1 cellular context compared by ENCODE assay signal in the genomic region with DNA sequence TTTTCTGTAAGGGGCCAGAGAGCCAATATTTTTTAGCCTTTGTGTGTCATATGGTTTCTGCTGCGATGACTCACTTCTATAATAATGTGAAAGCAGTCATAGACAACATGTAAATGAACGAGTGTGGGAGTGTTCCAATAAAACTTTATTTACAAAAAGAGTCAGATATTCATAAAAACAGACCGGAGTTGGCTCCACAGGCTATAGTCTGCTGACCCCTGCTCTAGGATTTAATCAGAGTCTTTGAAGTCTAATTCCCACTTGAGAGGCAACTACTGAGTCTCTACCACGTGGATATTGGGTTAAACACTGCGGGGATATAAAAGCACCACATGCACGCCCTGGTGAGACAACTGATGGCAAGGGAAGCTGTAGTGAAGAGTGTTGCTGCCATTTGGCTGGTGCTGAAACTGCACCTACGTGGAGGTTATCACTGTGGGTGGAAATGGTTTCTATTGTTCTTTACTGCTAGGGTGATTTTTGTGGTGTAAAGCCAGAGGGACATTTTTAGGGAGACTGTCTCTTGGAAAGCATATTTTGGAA.
TF ChIP-seq lines count a peak whose summit lies in the region.

No MANE protein-coding gene starts in this region.

TF ChIP-seq in HEK293, 187 proteins besides CTCF, POLR2A, EP300 and RAD21 (continued from another document):
- TF ChIP-seq ZBTB6 (tag by site-specific recombination; IDR thresholded peaks at IDR 0.05) (no peak), ZNF2 (tag by site-specific recombination; IDR thresholded peaks at IDR 0.05) (peak; percentile 42; the same call in 1 of the 2 replicates), ZNF394 (tag by site-specific recombination; IDR thresholded peaks at IDR 0.05; ENCODE audit: borderline replicate concordance) (peak; percentile 34; the same call in 1 of the 2 replicates), ZIC2 (tag by site-specific recombination; IDR thresholded peaks at IDR 0.05) (peak; percentile 41; the same call in 1 of the 2 replicates), ZFHX2 (tag by site-specific recombination; conservative IDR thresholded peaks at IDR 0.05) (peak; percentile 64), ZEB2 (tag by site-specific recombination; IDR thresholded peaks at IDR 0.05) (0 out of 2 replicates have a peak, but pooled peaks have one; percentile 31), ZNF350 (tag by site-specific recombination; IDR thresholded peaks at IDR 0.05) (0 out of 2 replicates have a peak, but pooled peaks have one; percentile 23), ZNF335 (tag by site-specific recombination; conservative IDR thresholded peaks at IDR 0.05) (peak; percentile 29; the same call in 1 of the 2 replicates), ZSCAN18 (tag by site-specific recombination; IDR thresholded peaks at IDR 0.05) (no peak), ZSCAN30 (tag by site-specific recombination; IDR thresholded peaks at IDR 0.05) (0 out of 2 replicates have a peak, but pooled peaks have one; percentile 47), ZNF701 (tag by site-specific recombination; IDR thresholded peaks at IDR 0.05) (no peak), WT1 (tag by site-specific recombination; IDR thresholded peaks at IDR 0.05) (peak; percentile 26; the same call in 1 of the 2 replicates), ZNF26 (tag by site-specific recombination; IDR thresholded peaks at IDR 0.05) (no peak), ZNF561 (tag by site-specific recombination; IDR thresholded peaks at IDR 0.05; ENCODE audit: borderline replicate concordance) (peak; percentile 67), REST (tag by site-specific recombination; IDR thresholded peaks at IDR 0.05) (0 out of 2 replicates have a peak, but pooled peaks have one; percentile 37), ZNF362 (tag by site-specific recombination; IDR thresholded peaks at IDR 0.05) (peak; percentile 85), ZNF654 (tag by site-specific recombination; IDR thresholded peaks at IDR 0.05; ENCODE audit: low read depth) (0 out of 2 replicates have a peak, but pooled peaks have one; percentile 8), ZNF121 (tag by site-specific recombination; IDR thresholded peaks at IDR 0.05) (no peak), EGR2 (tag by site-specific recombination; IDR thresholded peaks at IDR 0.05; ENCODE audit: low read depth) (0 out of 2 replicates have a peak, but pooled peaks have one; percentile 32), SCRT2 (tag by site-specific recombination; IDR thresholded peaks at IDR 0.05) (peak; percentile 42; the same call in 1 of the 2 replicates), ZBTB17 (tag by site-specific recombination; IDR thresholded peaks at IDR 0.05) (peak; percentile 45; the same call in 1 of the 2 replicates), KLF10 (tag by site-specific recombination; IDR thresholded peaks at IDR 0.05) (0 out of 2 replicates have a peak, but pooled peaks have one; percentile 16), ZNF626 (tag by site-specific recombination; IDR thresholded peaks at IDR 0.05) (0 out of 2 replicates have a peak, but pooled peaks have one; percentile 25), ZNF24 (tag by site-specific recombination; IDR thresholded peaks at IDR 0.05) (peak; percentile 84; the same call in 1 of the 2 replicates)
- TF ChIP-seq, protein P1, sequence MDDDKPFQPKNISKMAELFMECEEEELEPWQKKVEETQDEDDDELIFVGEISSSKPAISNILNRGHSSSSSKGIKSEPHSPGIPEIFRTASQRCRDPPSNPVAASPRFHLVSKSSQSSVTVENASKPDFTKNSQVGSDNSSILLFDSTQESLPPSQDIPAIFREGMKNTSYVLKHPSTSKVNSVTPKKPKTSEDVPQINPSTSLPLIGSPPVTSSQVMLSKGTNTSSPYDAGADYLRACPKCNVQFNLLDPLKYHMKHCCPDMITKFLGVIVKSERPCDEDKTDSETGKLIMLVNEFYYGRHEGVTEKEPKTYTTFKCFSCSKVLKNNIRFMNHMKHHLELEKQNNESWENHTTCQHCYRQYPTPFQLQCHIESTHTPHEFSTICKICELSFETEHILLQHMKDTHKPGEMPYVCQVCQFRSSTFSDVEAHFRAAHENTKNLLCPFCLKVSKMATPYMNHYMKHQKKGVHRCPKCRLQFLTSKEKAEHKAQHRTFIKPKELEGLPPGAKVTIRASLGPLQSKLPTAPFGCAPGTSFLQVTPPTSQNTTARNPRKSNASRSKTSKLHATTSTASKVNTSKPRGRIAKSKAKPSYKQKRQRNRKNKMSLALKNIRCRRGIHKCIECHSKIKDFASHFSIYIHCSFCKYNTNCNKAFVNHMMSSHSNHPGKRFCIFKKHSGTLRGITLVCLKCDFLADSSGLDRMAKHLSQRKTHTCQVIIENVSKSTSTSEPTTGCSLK (tag by site-specific recombination; IDR thresholded peaks at IDR 0.05), result no peak
